ENCODE assay signal across 12 cellular contexts in the genomic region with DNA sequence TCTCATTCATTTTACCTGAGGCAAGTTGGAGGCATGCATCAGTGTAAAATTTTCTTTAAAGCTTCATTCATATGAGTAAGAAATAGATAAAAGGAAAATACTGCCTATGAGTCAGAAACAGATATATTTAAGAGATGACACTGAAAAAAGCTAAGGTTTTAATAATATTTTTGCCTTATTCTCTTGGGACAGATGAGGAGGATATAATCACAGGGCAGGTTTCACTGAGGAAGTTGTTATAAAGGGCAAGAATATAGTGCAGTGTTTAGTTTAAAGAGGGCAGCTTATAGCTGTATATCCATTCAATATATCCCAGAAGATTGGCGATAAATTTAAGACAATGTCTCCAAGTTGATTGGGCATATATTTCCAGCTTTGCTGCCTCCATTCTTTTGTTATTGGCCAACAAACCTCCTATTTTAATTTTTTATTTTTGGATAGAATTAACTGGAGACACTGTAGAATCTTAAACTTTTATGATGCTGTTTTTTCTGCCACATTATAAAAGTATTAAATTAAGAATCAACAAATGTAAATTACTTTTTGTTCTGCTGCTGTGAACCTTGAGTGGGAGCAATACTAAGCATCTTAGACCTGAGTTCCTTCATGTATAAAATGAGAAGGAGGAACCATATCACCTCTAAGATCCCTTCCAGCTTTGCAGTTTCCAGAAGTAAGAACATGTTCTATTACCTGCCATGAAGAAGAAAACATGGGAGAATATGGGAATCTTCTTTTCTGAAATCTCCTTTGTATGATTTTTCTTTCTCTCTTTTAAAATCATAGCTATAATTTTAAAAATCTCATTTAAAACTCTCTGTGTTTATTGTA.
A peak's percentile ranks its signal among the peaks of the same experiment; 100 is the strongest.
DNase-seq lines count a peak whose midpoint lies in the region; ATAC-seq and TF ChIP-seq lines count a peak whose summit lies in the region.
"Had no signal": no experiment of that assay in that cellular context is flagged by ENCODE, and none has a peak within 500 bp of the region (broad histone marks: within the 10 kb centered on the region; RNA-seq: fewer than 3 reads in every experiment).

No MANE protein-coding gene starts in this region.

- TF ChIP-seq EP300 in upper lobe of left lung (IDR thresholded peaks at IDR 0.05): no peak
- no peak for TF ChIP-seq EP300 in sigmoid colon (IDR thresholded peaks at IDR 0.05)

- TF ChIP-seq CTCF in upper lobe of left lung (IDR thresholded peaks at IDR 0.05) (no peak), sigmoid colon (IDR thresholded peaks at IDR 0.05) (no peak)

- H3K4me3 ChIP-seq in GM08714 (ENCODE audit: low read length) (peak overlapping the region; percentile 37; the same call in 1 of the 2 replicates), upper lobe of left lung (no peak overlapping the region), sigmoid colon (no peak overlapping the region)
- H3K4me3 ChIP-seq: thoracic aorta had no signal

- no peak overlapping the region for H3K27ac ChIP-seq in upper lobe of left lung
- H3K27ac ChIP-seq in sigmoid colon: no peak overlapping the region
- H3K27ac ChIP-seq: thoracic aorta had no signal

- WGBS in upper lobe of left lung, 2 donors: 97 to 98% methylated on average over 1 of the region's 1 CpG
- WGBS in sigmoid colon, 2 donors: 92 to 98% methylated on average over 1 of the region's 1 CpG

- H3K27me3 ChIP-seq in upper lobe of left lung: no peaks in the 10 kb centered on the region
- no peaks in the 10 kb centered on the region for H3K27me3 ChIP-seq in sigmoid colon

- DNase-seq in upper lobe of left lung (no peak), sigmoid colon (no peak), NCI-H2227 (lab: John Stamatoyannopoulos, UW; ENCODE audit: unreplicated experiment) (no peak)
- DNase-seq in stimulated activated CD4-positive, alpha-beta T cell treated with anti-CD3 and anti-CD28 coated beads, Interleukin-12 subunit alpha, Interleukin-12 subunit beta, amount 100 ng/mL, for 4 hours: no peak
- DNase-seq: activated CD4-positive, alpha-beta T cell treated with anti-CD3 and anti-CD28 coated beads, Interleukin-2, amount 50 U/mL, for 1 hour; left ventricle myocardium superior; NCI-H526 had no signal

- H3K4me1 ChIP-seq in upper lobe of left lung: peaks cover 0 to 5% (median 0%) of the 10 kb centered on the region in 4 donors
- no peaks in the 10 kb centered on the region for H3K4me1 ChIP-seq in sigmoid colon

- H3K9me3 ChIP-seq in upper lobe of left lung: no peaks in the 10 kb centered on the region
- no peaks in the 10 kb centered on the region for H3K9me3 ChIP-seq in sigmoid colon
- H3K9me3 ChIP-seq: thoracic aorta had no signal

- intact Hi-C loops in sigmoid colon (cut with DNase I): no loop called here

- ATAC-seq in GM19372 (IDR thresholded peaks at IDR 0.05; ENCODE audit: low read depth, unreplicated experiment) (peak; percentile 12), HG02763 (IDR thresholded peaks at IDR 0.05; ENCODE audit: unreplicated experiment) (peak; percentile 3), HG03442 (IDR thresholded peaks at IDR 0.05; ENCODE audit: unreplicated experiment) (peak; percentile 11), upper lobe of left lung (ENCODE audit: low FRiP score in 2 of 2) (no peak)
- ATAC-seq: left ventricle myocardium superior had no signal

- TF ChIP-seq POLR2A in upper lobe of left lung (IDR thresholded peaks at IDR 0.05) (no peak), sigmoid colon (IDR thresholded peaks at IDR 0.05) (no peak)

- H3K36me3 ChIP-seq in upper lobe of left lung: no peaks in the 10 kb centered on the region
- H3K36me3 ChIP-seq in sigmoid colon: no peaks in the 10 kb centered on the region
- H3K36me3 ChIP-seq: thoracic aorta had no signal

Comparison
In these comparisons a context has a peak if more than half of its experiments do, and no peak if none do; other contexts are left out.
1. ATAC-seq: peak in GM19372 (single experiment), HG02763 (single experiment) and HG03442 (single experiment); none in upper lobe of left lung (0 of 2).